22 cellular contexts compared by ENCODE assay signal in the genomic region with DNA sequence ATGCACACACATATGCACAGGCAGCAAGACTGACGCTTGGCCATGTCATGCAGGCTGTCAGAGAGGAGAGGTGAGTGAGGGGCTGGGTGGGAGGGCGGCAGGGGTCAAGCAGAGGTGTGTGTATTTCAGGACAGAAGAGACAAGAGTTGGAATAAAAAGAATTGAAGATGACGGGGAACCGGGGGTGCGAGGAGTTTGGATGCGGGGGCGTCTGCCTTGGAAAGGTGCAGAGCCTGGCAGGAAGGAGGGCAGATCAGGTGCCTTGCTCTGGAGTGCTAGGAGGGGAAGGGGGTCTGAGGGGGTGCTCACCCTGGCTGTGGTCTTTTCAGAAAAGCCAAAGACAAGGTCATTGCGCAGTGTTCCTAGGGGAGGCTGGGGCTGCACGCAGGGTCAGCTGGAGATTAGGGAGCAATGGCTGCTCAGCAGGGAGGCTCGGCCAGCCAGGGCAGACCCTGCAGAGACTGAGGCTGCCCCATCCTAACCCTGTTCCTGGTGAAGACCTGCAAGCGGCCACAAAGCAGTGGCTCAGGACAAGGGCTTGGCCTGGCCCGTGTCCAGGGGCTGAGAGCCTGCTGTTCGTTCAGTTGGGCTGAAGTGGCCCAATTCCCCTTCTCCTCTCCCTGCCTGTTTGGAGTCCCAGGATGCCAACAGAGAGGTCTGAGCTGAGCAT.
"Had no signal": no experiment of that assay in that cellular context is flagged by ENCODE, and none has a peak within 500 bp of the region (broad histone marks: within the 10 kb centered on the region; RNA-seq: fewer than 3 reads in every experiment).

No MANE protein-coding gene starts in this region.

- H3K36me3 Mint-ChIP-seq: activated naive CD8-positive, alpha-beta T cell; mesothelial cell of epicardium; naive thymus-derived CD8-positive, alpha-beta T cell; T-cell; WTC11 had no signal

- H3K4me1 ChIP-seq: adrenal gland, breast epithelium, gastrocnemius medialis, pancreas, psoas muscle, right atrium auricular region had no signal

- H3K4me3 Mint-ChIP-seq: activated naive CD8-positive, alpha-beta T cell; activated T-cell treated with anti-CD3 and anti-CD28 coated beads, Interleukin-2, amount 50 U/mL, for 24 hours; activated T-helper 17 cell treated with anti-CD3 and anti-CD28 coated beads, Interleukin-2, amount 50 U/mL, for 72 hours; mesothelial cell of epicardium; naive thymus-derived CD8-positive, alpha-beta T cell; T-cell; WTC11 had no signal

- H3K9me3 Mint-ChIP-seq: activated T-cell treated with anti-CD3 and anti-CD28 coated beads, Interleukin-2, amount 50 U/mL, for 24 hours; activated T-helper 17 cell treated with anti-CD3 and anti-CD28 coated beads, Interleukin-2, amount 50 U/mL, for 72 hours; mesothelial cell of epicardium; naive thymus-derived CD8-positive, alpha-beta T cell; T-cell; WTC11 had no signal

- ATAC-seq: activated T-helper 17 cell treated with anti-CD3 and anti-CD28 coated beads, Interleukin-2, amount 50 U/mL, for 72 hours; gastrocnemius medialis; naive thymus-derived CD8-positive, alpha-beta T cell; pancreas; T-cell had no signal

- DNase-seq: activated CD8-positive, alpha-beta memory T cell treated with anti-CD3 and anti-CD28 coated beads for 24 hours; activated CD8-positive, alpha-beta memory T cell treated with anti-CD3 and anti-CD28 coated beads, Interleukin-2, amount 50 U/mL, for 4 hours; activated naive CD4-positive, alpha-beta T cell; activated T-cell treated with anti-CD3 and anti-CD28 coated beads, Interleukin-2, amount 50 U/mL, for 24 hours; adrenal gland; esophagus squamous epithelium; gastrocnemius medialis; islet precursor cell; pancreas; psoas muscle; stimulated activated CD4-positive, alpha-beta T cell treated with anti-CD3 and anti-CD28 coated beads, Interleukin-4, amount 100 ng/mL, for 24 hours; stimulated activated naive CD4-positive, alpha-beta T cell treated with Interleukin-2 at 50 U/mL for 16 hours; T-cell had no signal

- H3K4me1 Mint-ChIP-seq: activated T-helper 17 cell treated with anti-CD3 and anti-CD28 coated beads, Interleukin-2, amount 50 U/mL, for 72 hours had no signal

- H3K27me3 ChIP-seq: adrenal gland, pancreas, right atrium auricular region had no signal

- H3K36me3 ChIP-seq: adrenal gland, breast epithelium, esophagus squamous epithelium, gastrocnemius medialis, pancreas, right atrium auricular region had no signal

- H3K27ac ChIP-seq: adrenal gland, breast epithelium, coronary artery, esophagus squamous epithelium, gastrocnemius medialis, pancreas, psoas muscle, right atrium auricular region had no signal

- FAIRE-seq: pancreas, TTC549 had no signal

- H3K9me3 ChIP-seq: adrenal gland, breast epithelium, esophagus squamous epithelium, gastrocnemius medialis, pancreas, psoas muscle, right atrium auricular region had no signal

- H3K4me3 ChIP-seq: adrenal gland, breast epithelium, coronary artery, esophagus squamous epithelium, gastrocnemius medialis, pancreas, psoas muscle, right atrium auricular region had no signal

- H3K27ac Mint-ChIP-seq: activated naive CD8-positive, alpha-beta T cell; activated T-cell treated with anti-CD3 and anti-CD28 coated beads, Interleukin-2, amount 50 U/mL, for 24 hours; activated T-helper 17 cell treated with anti-CD3 and anti-CD28 coated beads, Interleukin-2, amount 50 U/mL, for 72 hours; mesothelial cell of epicardium; naive thymus-derived CD8-positive, alpha-beta T cell; T-cell; WTC11 had no signal
